8 cellular contexts compared by ENCODE assay signal in the genomic region with DNA sequence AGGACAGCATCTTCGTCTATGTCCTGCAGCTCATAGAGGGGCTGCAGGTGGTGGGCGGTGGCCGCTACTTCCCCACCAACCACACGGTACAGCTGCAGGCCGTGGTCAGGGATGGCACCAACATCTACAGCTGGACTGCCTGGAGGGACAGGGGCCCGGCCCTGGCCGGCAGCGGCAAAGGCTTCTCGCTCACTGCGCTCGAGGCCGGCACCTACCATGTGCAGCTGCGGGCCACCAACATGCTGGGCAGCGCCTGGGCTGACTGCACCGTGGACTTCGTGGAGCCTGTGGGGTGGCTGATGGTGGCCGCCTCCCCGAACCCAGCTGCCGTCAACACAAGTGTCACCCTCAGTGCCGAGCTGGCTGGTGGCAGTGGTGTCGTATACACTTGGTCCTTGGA. TPM values are rescaled to one million over a fixed set of nuclear protein-coding genes. Genes with fewer than 3 reads are reported as not detected.
DNase-seq lines count a peak whose midpoint lies in the region; ATAC-seq and TF ChIP-seq lines count a peak whose summit lies in the region.
"Not testable (repeated sequence)": the region's sequence is repeated elsewhere in the genome, so short reads cannot be mapped to it uniquely, and the experiment has no call there.

No MANE protein-coding gene starts in this region.

- H3K36me3 Mint-ChIP-seq in glutamatergic neuron (ENCODE audit: unreplicated experiment); natural killer cell treated with Interleukin-12 subunit alpha and Interleukin-12 subunit beta and Interleukin-15 and Interleukin-18, amount 100 ng/mL, for 72 hours: not testable (repeated sequence)

- not testable (repeated sequence) for H3K27me3 ChIP-seq in body of pancreas, vagina

- not testable (repeated sequence) for H3K27ac ChIP-seq in body of pancreas, vagina

- 72 to 96% methylated on average over 5 to 12 of the region's 21 CpGs for WGBS in body of pancreas, 2 donors

- not testable (repeated sequence) for TF ChIP-seq CTCF in body of pancreas (IDR thresholded peaks at IDR 0.05); glutamatergic neuron (IDR thresholded peaks at IDR 0.05; ENCODE audit: partially characterized antibody, unreplicated experiment); vagina (IDR thresholded peaks at IDR 0.05)

- not testable (repeated sequence) for H3K27ac Mint-ChIP-seq in glutamatergic neuron (ENCODE audit: unreplicated experiment); natural killer cell treated with Interleukin-12 subunit alpha and Interleukin-12 subunit beta and Interleukin-15 and Interleukin-18, amount 100 ng/mL, for 72 hours

- H3K9me3 ChIP-seq in body of pancreas, vagina: not testable (repeated sequence)

- intact Hi-C loops in body of pancreas (cut with DNase I); vagina (cut with DNase I): not testable (repeated sequence)

- not testable (repeated sequence) for H3K4me1 ChIP-seq in body of pancreas, vagina

- not testable (repeated sequence) for H3K4me3 Mint-ChIP-seq in glutamatergic neuron (ENCODE audit: unreplicated experiment); natural killer cell treated with Interleukin-12 subunit alpha and Interleukin-12 subunit beta and Interleukin-15 and Interleukin-18, amount 100 ng/mL, for 72 hours

- DNase-seq in HCEC 1CT (peak; percentile 0), body of pancreas (peak in 3 of 4 donors; percentile 2 to 7 (median 2)), glutamatergic neuron (peak; percentile 17), islet precursor cell (peak; percentile 40), vagina (ENCODE audit: extremely low spot score in 2 of 2) (peak; percentile 49 to 70)
- peak; percentile 7 for DNase-seq in activated CD4-positive, alpha-beta T cell treated with anti-CD3 and anti-CD28 coated beads for 1 hour
- not testable (repeated sequence) for DNase-seq in natural killer cell treated with Interleukin-12 subunit alpha and Interleukin-12 subunit beta and Interleukin-15 and Interleukin-18, amount 100 ng/mL, for 72 hours (ENCODE audit: low spot score)
- peak; percentile 0 for DNase-seq in stimulated activated CD4-positive, alpha-beta T cell treated with anti-CD3 and anti-CD28 coated beads, Interleukin-1b, Interleukin-23, amount 100 ng/mL, for 48 hours

- ATAC-seq in body of pancreas: not testable (repeated sequence)
- peak; percentile 20 to 54 for ATAC-seq in natural killer cell treated with Interleukin-12 subunit alpha and Interleukin-12 subunit beta and Interleukin-15 and Interleukin-18, amount 100 ng/mL, for 72 hours

- not testable (repeated sequence) for H3K4me3 ChIP-seq in body of pancreas, vagina

- not testable (repeated sequence) for H3K27me3 Mint-ChIP-seq in glutamatergic neuron (ENCODE audit: unreplicated experiment); natural killer cell treated with Interleukin-12 subunit alpha and Interleukin-12 subunit beta and Interleukin-15 and Interleukin-18, amount 100 ng/mL, for 72 hours

- not testable (repeated sequence) for H3K36me3 ChIP-seq in body of pancreas (replicated peaks in 1 of 2; ENCODE audit: insufficient read depth in 1 of 2, low read depth in 2 of 2); vagina

- not testable (repeated sequence) for H3K9me3 Mint-ChIP-seq in glutamatergic neuron (ENCODE audit: unreplicated experiment); natural killer cell treated with Interleukin-12 subunit alpha and Interleukin-12 subunit beta and Interleukin-15 and Interleukin-18, amount 100 ng/mL, for 72 hours

- not testable (repeated sequence) for TF ChIP-seq POLR2A in body of pancreas (IDR thresholded peaks at IDR 0.05); vagina (IDR thresholded peaks at IDR 0.05)

- not testable (repeated sequence) for H3K4me1 Mint-ChIP-seq in glutamatergic neuron (ENCODE audit: low read depth, unreplicated experiment); natural killer cell treated with Interleukin-12 subunit alpha and Interleukin-12 subunit beta and Interleukin-15 and Interleukin-18, amount 100 ng/mL, for 72 hours (ENCODE audit: low read depth in 2 of 2)

RNA-seq across cellular contexts. Expression of a gene that starts 13.6 kb away (rescaled TPM):
- total RNA-seq in body of pancreas (not detected), glutamatergic neuron (ENCODE audit: unreplicated experiment) (10.4 TPM), vagina (4.4 TPM)
- 1 to 10 TPM; 1.7 to 2.4 TPM for total RNA-seq in natural killer cell treated with Interleukin-12 subunit alpha and Interleukin-12 subunit beta and Interleukin-15 and Interleukin-18, amount 100 ng/mL, for 72 hours
